Comparison of ENCODE assay signal across 17 cellular contexts in genomic region chr10:29827512-29827911, GRCh38.
DNase-seq lines count a peak whose midpoint lies in the region; ATAC-seq and TF ChIP-seq lines count a peak whose summit lies in the region.
"Had no signal": no experiment of that assay in that cellular context is flagged by ENCODE, and none has a peak within 500 bp of the region (broad histone marks: within the 10 kb centered on the region; RNA-seq: fewer than 3 reads in every experiment).

No MANE protein-coding gene starts in this region.

- WGBS in sigmoid colon, 2 donors = 93 to 95% methylated on average over 7 of the region's 7 CpGs

- DNase-seq in endothelial cell (ENCODE audit: low spot score) (no peak), sigmoid colon (no peak), uterus (peak in 1 of 2 donors; percentile 13), HK-2 (ENCODE audit: unreplicated experiment) (no peak), Kasumi-1 (lab: John Stamatoyannopoulos, UW) (no peak)
- DNase-seq: BE2C; CD8-positive, alpha-beta T cell; COR-L47; DMS153; DMS79 treated with DMSO at 0.1 percent for 48 hours; EL; GDM1; H7 had no signal

- H3K4me3 Mint-ChIP-seq in endothelial cell (ENCODE audit: unreplicated experiment) = peak overlapping the region; percentile 78
- H3K4me3 Mint-ChIP-seq: CD14-positive monocyte; CD8-positive, alpha-beta T cell; GM23338 had no signal

- H3K36me3 ChIP-seq in HEK293 (ENCODE audit: control insufficient read depth in 2 of 2, insufficient read depth in 1 of 2, low read length in 2 of 2) (no peaks in the 10 kb centered on the region), sigmoid colon (no peaks in the 10 kb centered on the region), uterus (no peaks in the 10 kb centered on the region)
- H3K36me3 ChIP-seq: BE2C had no signal

- no peak for TF ChIP-seq CTCF in HEK293 (tag by site-specific recombination; IDR thresholded peaks at IDR 0.05)
- TF ChIP-seq CTCF in endothelial cell (IDR thresholded peaks at IDR 0.05; ENCODE audit: unreplicated experiment) = no peak
- TF ChIP-seq CTCF in sigmoid colon (IDR thresholded peaks at IDR 0.05) = no peak
- no peak for TF ChIP-seq CTCF in uterus (IDR thresholded peaks at IDR 0.05)

- no peaks in the 10 kb centered on the region for H3K4me1 ChIP-seq in HEK293 (ENCODE audit: control insufficient read depth, insufficient read depth, low read length)
- peaks cover 0 to 62% (median 35%) of the 10 kb centered on the region in 4 donors for H3K4me1 ChIP-seq in sigmoid colon
- H3K4me1 ChIP-seq in uterus = peaks cover 0 to 12% of the 10 kb centered on the region in 2 donors
- H3K4me1 ChIP-seq: BE2C had no signal

- H3K4me3 ChIP-seq in HEK293 (ENCODE audit: low read depth, low read length) (no peak overlapping the region), sigmoid colon (no peak overlapping the region), uterus (no peak overlapping the region)
- H3K4me3 ChIP-seq: GM23338 had no signal

- intact Hi-C loops in sigmoid colon (cut with DNase I) = no loop called here
- intact Hi-C loops in uterus (cut with DNase I; ENCODE audit: low total_unique reads) = no loop called here

- H3K27ac Mint-ChIP-seq in endothelial cell (ENCODE audit: unreplicated experiment) = peak overlapping the region; percentile 84
- H3K27ac Mint-ChIP-seq: CD8-positive, alpha-beta T cell; GM23338 had no signal

- no peaks in the 10 kb centered on the region for H3K9me3 Mint-ChIP-seq in endothelial cell (ENCODE audit: unreplicated experiment)
- H3K9me3 Mint-ChIP-seq: GM23338 had no signal

- TF ChIP-seq EP300 in sigmoid colon (IDR thresholded peaks at IDR 0.05) = no peak

- no peak for TF ChIP-seq POLR2A in sigmoid colon (IDR thresholded peaks at IDR 0.05)
- no peak for TF ChIP-seq POLR2A in uterus (IDR thresholded peaks at IDR 0.05)

- H3K9me3 ChIP-seq in HEK293 (ENCODE audit: control insufficient read depth, insufficient read depth, low read depth, low read length) (no peaks in the 10 kb centered on the region), sigmoid colon (no peaks in the 10 kb centered on the region), uterus (no peaks in the 10 kb centered on the region)
- H3K9me3 ChIP-seq: BE2C had no signal

- H3K4me1 Mint-ChIP-seq in endothelial cell (ENCODE audit: unreplicated experiment) = peaks cover 44% of the 10 kb centered on the region

- no peak for ATAC-seq in HG02642 (IDR thresholded peaks at IDR 0.05; ENCODE audit: poor library complexity, unreplicated experiment)
- ATAC-seq: CD8-positive, alpha-beta T cell; GM23338 had no signal

- H3K27ac ChIP-seq in HEK293 (ENCODE audit: extremely low read depth, low read depth, low read length) (no peak overlapping the region), sigmoid colon (peak overlapping the region in 3 of 4 donors; percentile 77 to 97 (median 96)), uterus (peak overlapping the region; percentile 1 to 87)

- H3K36me3 Mint-ChIP-seq in endothelial cell (ENCODE audit: low read depth, unreplicated experiment) = peaks cover 28% of the 10 kb centered on the region
- H3K36me3 Mint-ChIP-seq: CD14-positive monocyte; CD8-positive, alpha-beta T cell had no signal

- POLR2A ChIA-PET in HEK293 (lab: Yijun Ruan, JAX) = interaction anchor here (0.6 kb wide), 1 partner anchor 12 kb away, joined by 6 read pairs; no protein-coding TSS in a partner anchor

- CTCF ChIA-PET in HEK293 (lab: Yijun Ruan, JAX) = no interaction called here

- peaks cover 8% of the 10 kb centered on the region for H3K27me3 Mint-ChIP-seq in endothelial cell (ENCODE audit: unreplicated experiment)

- H3K27me3 ChIP-seq in sigmoid colon (no peaks in the 10 kb centered on the region), uterus (no peaks in the 10 kb centered on the region)
- H3K27me3 ChIP-seq: BE2C had no signal

TF ChIP-seq in HEK293, 187 proteins besides CTCF, POLR2A, EP300 and RAD21:
- TF ChIP-seq ZSCAN18 (tag by site-specific recombination; IDR thresholded peaks at IDR 0.05) (no peak), ZNF549 (tag by site-specific recombination; IDR thresholded peaks at IDR 0.05) (peak; percentile 74)
